ENCODE assay signal across 8 cellular contexts in the genomic region with DNA sequence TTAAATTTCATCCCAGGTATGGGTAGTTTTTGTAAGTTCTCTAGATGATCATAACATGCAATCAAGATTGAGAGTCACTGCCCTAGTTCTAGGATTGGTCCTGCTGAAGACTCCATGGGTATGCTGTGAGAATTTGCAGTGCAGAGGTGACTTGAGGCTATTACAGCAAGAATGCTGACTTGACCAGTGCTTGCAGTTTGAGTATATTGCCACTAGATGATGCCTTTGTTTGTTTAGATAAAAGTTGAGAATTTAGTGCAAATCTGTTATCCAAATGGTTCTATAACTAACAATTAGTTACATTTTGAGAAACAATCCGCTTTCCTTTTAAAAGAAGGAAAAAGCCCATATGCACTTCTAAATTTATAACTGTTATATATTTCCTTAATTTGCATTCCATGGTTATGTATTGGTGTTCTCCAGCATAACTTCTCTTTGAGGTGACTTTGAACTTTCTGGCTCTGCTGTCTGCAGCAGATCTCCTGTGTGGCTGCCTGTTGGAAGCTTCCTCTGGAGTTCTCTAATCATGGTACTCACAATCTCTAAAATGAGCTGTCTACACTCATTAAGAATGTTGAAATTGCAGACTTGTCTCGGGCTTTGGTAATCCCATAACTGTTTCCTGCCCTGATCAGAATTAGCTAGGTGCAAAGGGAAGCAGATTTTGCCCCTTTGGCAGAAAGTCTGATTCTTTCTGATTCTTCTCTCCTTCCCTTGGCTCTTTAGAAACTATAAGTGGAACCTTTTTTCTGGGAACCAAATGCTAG. TPM values are rescaled to one million over a fixed set of nuclear protein-coding genes. Genes with fewer than 3 reads are reported as not detected.
DNase-seq lines count a peak whose midpoint lies in the region; ATAC-seq, FAIRE-seq and TF ChIP-seq lines count a peak whose summit lies in the region.

No MANE protein-coding gene starts in this region.

- DNase-seq in H54 (ENCODE audit: insufficient read length, low spot score): no peak
- no peak for DNase-seq in T-helper 17 cell
- DNase-seq in iPS-NIHi7 (ENCODE audit: extremely low spot score): peak; percentile 47
- DNase-seq in NCI-H748 (lab: John Stamatoyannopoulos, UW; ENCODE audit: unreplicated experiment): no peak
- DNase-seq in stimulated activated CD4-positive, alpha-beta T cell treated with anti-CD3 and anti-CD28 coated beads, Interleukin-12 subunit alpha, Interleukin-12 subunit beta, amount 100 ng/mL, for 4 hours: no peak
- no peak for DNase-seq in nucleus accumbens (lab: John Stamatoyannopoulos, UW)

- TF ChIP-seq CTCF in C4-2B (conservative IDR thresholded peaks at IDR 0.05): peak; percentile 76

- ATAC-seq in T-helper 17 cell: peak; percentile 54
- no peak for ATAC-seq in HG02642 (IDR thresholded peaks at IDR 0.05; ENCODE audit: poor library complexity, unreplicated experiment)

- FAIRE-seq in H54 (lab: Jason Lieb, UNC): peak; percentile 86

- peaks cover 9% of the 10 kb centered on the region for H3K4me1 Mint-ChIP-seq in T-helper 17 cell

- TF ChIP-seq POLR2A in H54 (IDR thresholded peaks at IDR 0.05; ENCODE audit: low read depth, low read length): no peak

- H3K9me3 ChIP-seq in T-helper 17 cell (ENCODE audit: control insufficient read depth, low read length, poor library complexity, severe bottlenecking): no peaks in the 10 kb centered on the region

- H3K4me3 Mint-ChIP-seq in T-helper 17 cell: no peak overlapping the region

- H3K27me3 Mint-ChIP-seq in T-helper 17 cell: no peaks in the 10 kb centered on the region

- no peak overlapping the region for H3K27ac ChIP-seq in C4-2B

- H3K27ac Mint-ChIP-seq in T-helper 17 cell: no peak overlapping the region

- no peaks in the 10 kb centered on the region for H3K36me3 Mint-ChIP-seq in T-helper 17 cell (ENCODE audit: low read depth)

RNA-seq across cellular contexts. Expression of a gene that starts 24.9 kb away (rescaled TPM):
- total RNA-seq in T-helper 17 cell: 1 to 10 TPM in 1 of 2 donors, under 1 TPM in 1; 0.73 to 1.2 TPM
